Comparison of ENCODE assay signal across 10 cellular contexts in the genomic region with DNA sequence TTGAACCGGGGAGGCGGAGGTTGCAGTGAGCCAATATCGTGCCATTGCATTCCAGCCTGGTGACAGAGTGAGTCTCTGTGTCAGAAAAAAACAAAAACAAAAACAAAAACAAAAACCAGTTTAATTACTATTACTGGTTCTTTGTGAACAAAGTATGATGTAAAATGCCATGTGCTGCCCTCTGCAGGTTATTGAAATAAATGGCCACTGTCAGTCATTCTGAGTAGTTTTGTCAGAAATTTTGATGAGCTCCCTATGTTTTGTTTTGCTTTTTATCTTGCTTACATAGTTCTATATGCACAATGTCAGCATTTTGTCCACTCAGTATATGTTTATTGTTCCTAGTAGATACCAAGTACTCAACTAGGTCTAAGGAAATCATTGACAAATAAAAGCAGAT.
DNase-seq lines count a peak whose midpoint lies in the region; ATAC-seq, FAIRE-seq and TF ChIP-seq lines count a peak whose summit lies in the region.
"Had no signal": no experiment of that assay in that cellular context is flagged by ENCODE, and none has a peak within 500 bp of the region (broad histone marks: within the 10 kb centered on the region; RNA-seq: fewer than 3 reads in every experiment).

No MANE protein-coding gene starts in this region.

- no peak overlapping the region for H3K27ac Mint-ChIP-seq in HFFc6
- H3K27ac Mint-ChIP-seq in mesothelial cell of epicardium: no peak overlapping the region

- no peak for DNase-seq in HFFc6
- DNase-seq in astrocyte of the cerebellum (ENCODE audit: low read depth): no peak
- DNase-seq in mesothelial cell of epicardium (ENCODE audit: low spot score in 2 of 2, unreplicated experiment in 2 of 2): no peak
- no peak for DNase-seq in vagina (ENCODE audit: extremely low spot score in 2 of 2)
- no peak for DNase-seq in Right ventricle myocardium superior
- DNase-seq: hypothalamus, NCI-H526, occipital lobe had no signal

- in situ Hi-C loops in astrocyte of the cerebellum (cut with HindIII; ENCODE audit: low sequenced_read_pairs): no loop called here

- FAIRE-seq in G401.6 (lab: Jason Lieb, UNC): peak; percentile 33

- no peaks in the 10 kb centered on the region for H3K4me1 ChIP-seq in vagina

- no peak overlapping the region for H3K4me3 ChIP-seq in astrocyte of the cerebellum (ENCODE audit: low read depth, low read length)
- H3K4me3 ChIP-seq in vagina: no peak overlapping the region

- ATAC-seq in HG02610 (IDR thresholded peaks at IDR 0.05; ENCODE audit: unreplicated experiment) (no peak), Right ventricle myocardium superior (ENCODE audit: poor library complexity) (no peak)

- peaks cover 6% of the 10 kb centered on the region; the same call in 1 of the 2 replicates for H3K4me1 Mint-ChIP-seq in HFFc6 (ENCODE audit: low read depth)
- peaks cover 5% of the 10 kb centered on the region for H3K4me1 Mint-ChIP-seq in mesothelial cell of epicardium

- no peak for TF ChIP-seq POLR2A in vagina (IDR thresholded peaks at IDR 0.05)

- H3K9me3 ChIP-seq in vagina: no peaks in the 10 kb centered on the region

- no peaks in the 10 kb centered on the region for H3K36me3 ChIP-seq in vagina

- H3K27me3 Mint-ChIP-seq in HFFc6 (ENCODE audit: insufficient read depth) (no peaks in the 10 kb centered on the region; the same call in none of the 2 replicates), mesothelial cell of epicardium (ENCODE audit: low read depth) (no peaks in the 10 kb centered on the region)

- H3K4me3 Mint-ChIP-seq in HFFc6: no peak overlapping the region
- no peak overlapping the region for H3K4me3 Mint-ChIP-seq in mesothelial cell of epicardium

- TF ChIP-seq CTCF in HFFc6 (IDR thresholded peaks at IDR 0.05): peak; percentile 79
- TF ChIP-seq CTCF in astrocyte of the cerebellum (IDR thresholded peaks at IDR 0.05; ENCODE audit: low read depth, low read length, missing control alignments): peak; percentile 32
- TF ChIP-seq CTCF in mesothelial cell of epicardium (IDR thresholded peaks at IDR 0.05; ENCODE audit: unreplicated experiment): peak; percentile 52
- no peak for TF ChIP-seq CTCF in vagina (IDR thresholded peaks at IDR 0.05)

- no peaks in the 10 kb centered on the region for H3K27me3 ChIP-seq in vagina

- intact Hi-C loops in vagina (cut with DNase I): no loop called here
- intact Hi-C loops in Right ventricle myocardium superior (cut with DNase I): no loop called here

- no peaks in the 10 kb centered on the region for H3K9me3 Mint-ChIP-seq in HFFc6
- peaks cover 3% of the 10 kb centered on the region for H3K9me3 Mint-ChIP-seq in mesothelial cell of epicardium

- no peak overlapping the region for H3K27ac ChIP-seq in vagina

- H3K36me3 Mint-ChIP-seq in HFFc6 (ENCODE audit: low read depth) (no peaks in the 10 kb centered on the region), mesothelial cell of epicardium (no peaks in the 10 kb centered on the region)

Comparison
In these comparisons a context has a peak if more than half of its experiments do, and no peak if none do; other contexts are left out.
1. CTCF ChIP-seq: peak in HFFc6 (single experiment), astrocyte of the cerebellum (single experiment) and mesothelial cell of epicardium (single experiment); none in vagina (0 of 3).